23 cellular contexts compared by ENCODE assay signal in the genomic region with DNA sequence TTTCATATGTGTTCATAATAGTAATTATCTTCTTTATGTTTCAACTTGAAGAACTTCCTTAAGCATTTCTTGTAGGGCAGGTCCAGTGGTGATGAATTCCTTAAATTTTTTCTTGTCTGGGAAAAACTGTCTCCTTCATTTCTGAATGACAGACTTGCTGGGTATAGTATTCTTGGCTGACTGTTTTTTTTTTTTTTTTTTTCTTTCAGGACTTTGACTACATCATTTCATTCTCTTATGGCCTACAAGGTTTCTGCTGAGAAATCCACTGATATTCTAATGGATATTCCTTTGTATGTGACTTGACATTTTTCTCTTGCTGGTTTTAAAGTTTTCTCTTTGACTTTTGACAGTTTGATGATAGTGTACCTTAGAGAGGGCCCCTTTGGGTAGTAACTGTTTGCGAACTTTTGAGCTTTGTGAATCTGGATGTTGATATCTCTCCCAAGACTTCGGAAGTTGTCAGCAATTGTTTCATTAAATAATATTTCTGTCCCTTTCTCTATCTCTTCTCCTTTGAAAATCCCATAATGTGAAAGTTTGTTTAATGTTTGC. TPM values are rescaled to one million over a fixed set of nuclear protein-coding genes. Genes with fewer than 3 reads are reported as not detected.
DNase-seq lines count a peak whose midpoint lies in the region; FAIRE-seq and TF ChIP-seq lines count a peak whose summit lies in the region.
"Had no signal": no experiment of that assay in that cellular context is flagged by ENCODE, and none has a peak within 500 bp of the region (broad histone marks: within the 10 kb centered on the region; RNA-seq: fewer than 3 reads in every experiment).

No MANE protein-coding gene starts in this region.

- DNase-seq in HEK293T (ENCODE audit: extremely low spot score), result no peak
- no peak for DNase-seq in endodermal cell
- no peak for DNase-seq in CD1c-positive myeloid dendritic cell (ENCODE audit: extremely low spot score)
- no peak for DNase-seq in NCI-H82 treated with DMSO at 0.1 percent for 48 hours (lab: John Stamatoyannopoulos, UW; ENCODE audit: unreplicated experiment)
- no peak for DNase-seq in KG1 (lab: John Stamatoyannopoulos, UW)
- DNase-seq: 8988T; ACHN; BE2C; C1 segment of cervical spinal cord; Caco-2; Calu3; CD4-positive, alpha-beta T cell; CD8-positive, alpha-beta T cell; DMS79 treated with DMSO at 0.1 percent for 48 hours; GF-D8 had no signal

- no peak overlapping the region for H3K27ac ChIP-seq in HEK293 (ENCODE audit: extremely low read depth, low read depth, low read length)
- H3K27ac ChIP-seq in endodermal cell (ENCODE audit: low read depth, low read length), result no peak overlapping the region
- H3K27ac ChIP-seq: BLaER1 had no signal

- TF ChIP-seq CTCF in HEK293 (tag by site-specific recombination; IDR thresholded peaks at IDR 0.05) (no peak), endodermal cell (conservative IDR thresholded peaks at IDR 0.05) (no peak)

- FAIRE-seq in colon (lab: Jason Lieb, UNC), result peak; percentile 65
- FAIRE-seq: D721Med, G401.6, GM12891, GM19239 had no signal

- H3K27ac Mint-ChIP-seq in endodermal cell, result no peak overlapping the region
- H3K27ac Mint-ChIP-seq: CD14-positive monocyte; CD4-positive, alpha-beta T cell; CD8-positive, alpha-beta T cell had no signal

- H3K9ac ChIP-seq in endodermal cell (ENCODE audit: extremely low read depth, low read length, poor library complexity, severe bottlenecking), result no peak overlapping the region
- H3K9ac ChIP-seq: BLaER1 had no signal

- H3K4me1 ChIP-seq in HEK293 (ENCODE audit: control insufficient read depth, insufficient read depth, low read length), result no peaks in the 10 kb centered on the region
- H3K4me1 ChIP-seq in endodermal cell (ENCODE audit: control insufficient read depth, insufficient read depth, low read length), result no peaks in the 10 kb centered on the region
- H3K4me1 ChIP-seq: BE2C, BLaER1, Caco-2 had no signal

- H3K27me3 Mint-ChIP-seq in endodermal cell (ENCODE audit: insufficient read depth), result no peaks in the 10 kb centered on the region
- H3K27me3 Mint-ChIP-seq: CD4-positive, alpha-beta T cell had no signal

- no peaks in the 10 kb centered on the region for H3K4me1 Mint-ChIP-seq in endodermal cell
- H3K4me1 Mint-ChIP-seq: CD14-positive monocyte had no signal

- H3K4me3 Mint-ChIP-seq in endodermal cell, result no peak overlapping the region
- H3K4me3 Mint-ChIP-seq: CD14-positive monocyte; CD4-positive, alpha-beta T cell; CD8-positive, alpha-beta T cell had no signal

- H3K36me3 ChIP-seq in HEK293 (ENCODE audit: control insufficient read depth in 2 of 2, insufficient read depth in 1 of 2, low read length in 2 of 2) (no peaks in the 10 kb centered on the region), endodermal cell (ENCODE audit: control insufficient read depth, insufficient read depth, low read length) (peaks cover 50% of the 10 kb centered on the region)
- H3K36me3 ChIP-seq: BE2C, BLaER1 had no signal

- H3K9me3 Mint-ChIP-seq in endodermal cell, result peaks cover 79% of the 10 kb centered on the region
- H3K9me3 Mint-ChIP-seq: CD4-positive, alpha-beta T cell had no signal

- peaks cover 3% of the 10 kb centered on the region for H3K9me3 ChIP-seq in HEK293 (ENCODE audit: control insufficient read depth, insufficient read depth, low read depth, low read length)
- H3K9me3 ChIP-seq in endodermal cell (ENCODE audit: control insufficient read depth, low read length), result peaks cover 60% of the 10 kb centered on the region
- H3K9me3 ChIP-seq: BE2C, Caco-2 had no signal

- WGBS in endodermal cell (ENCODE audit: insufficient coverage in 1 of 2, insufficient read length in 1 of 2), 2 experiments, result 0% methylated on average over 1 of the region's 2 CpGs; no CpG with 5 or more reads in 1 of the 2 experiments

- CTCF ChIA-PET in HEK293 (lab: Yijun Ruan, JAX) (no interaction called here), HEK293T (lab: Yijun Ruan, JAX) (no interaction called here)

- no peaks in the 10 kb centered on the region for H3K27me3 ChIP-seq in endodermal cell (ENCODE audit: control insufficient read depth, insufficient read depth, low read length, poor library complexity, severe bottlenecking)
- H3K27me3 ChIP-seq: BE2C had no signal

- no peak overlapping the region for H3K4me3 ChIP-seq in HEK293 (ENCODE audit: low read depth, low read length)
- peak overlapping the region; percentile 65 for H3K4me3 ChIP-seq in endodermal cell (ENCODE audit: low read length)
- H3K4me3 ChIP-seq: BLaER1 had no signal

- POLR2A ChIA-PET in HEK293 (lab: Yijun Ruan, JAX) (no interaction called here), HEK293T (lab: Yijun Ruan, JAX) (no interaction called here)

- H3K36me3 Mint-ChIP-seq in endodermal cell (ENCODE audit: low read depth), result peaks cover 31% of the 10 kb centered on the region
- H3K36me3 Mint-ChIP-seq: CD14-positive monocyte; CD8-positive, alpha-beta T cell had no signal

TF ChIP-seq in HEK293, 187 proteins besides CTCF, POLR2A, EP300 and RAD21:
- TF ChIP-seq TRIM28 (IDR thresholded peaks at IDR 0.05; ENCODE audit: borderline replicate concordance, low read length), result peak; percentile 93
- TF ChIP-seq KLF10 (tag by site-specific recombination; IDR thresholded peaks at IDR 0.05), result no peak
- TF ChIP-seq ZNF791 (tag by site-specific recombination; IDR thresholded peaks at IDR 0.05), result peak; percentile 92
- TF ChIP-seq YY2 (tag by site-specific recombination; IDR thresholded peaks at IDR 0.05), result no peak
- TF ChIP-seq ZBTB48 (tag by site-specific recombination; IDR thresholded peaks at IDR 0.05), result no peak
- TF ChIP-seq SETDB1 (IDR thresholded peaks at IDR 0.05; ENCODE audit: insufficient read length, low read length), result peak; percentile 99
- TF ChIP-seq ZXDB (tag by site-specific recombination; IDR thresholded peaks at IDR 0.05), result no peak
- no peak for TF ChIP-seq ZNF239 (tag by site-specific recombination; IDR thresholded peaks at IDR 0.05)
- no peak for TF ChIP-seq ZNF169 (tag by site-specific recombination; IDR thresholded peaks at IDR 0.05)
- TF ChIP-seq ZNF423 (tag by site-specific recombination; IDR thresholded peaks at IDR 0.05), result no peak
- TF ChIP-seq ZNF529 (tag by site-specific recombination; IDR thresholded peaks at IDR 0.05; ENCODE audit: insufficient replicate concordance), result peak; percentile 18
- TF ChIP-seq GLIS2 (tag by site-specific recombination; IDR thresholded peaks at IDR 0.05), result no peak
- peak; percentile 28 for TF ChIP-seq ZNF510 (tag by site-specific recombination; IDR thresholded peaks at IDR 0.05; ENCODE audit: insufficient replicate concordance)

TF ChIP-seq in HEK293T, 16 proteins besides CTCF, POLR2A, EP300 and RAD21:
- peak; percentile 65 for TF ChIP-seq ZNF384 (IDR thresholded peaks at IDR 0.05)
- no peak for TF ChIP-seq CTBP1 (IDR thresholded peaks at IDR 0.05; ENCODE audit: borderline replicate concordance)

RNA-seq across cellular contexts. Expression of a gene that starts 54.2 kb away (rescaled TPM):
- 10 to 100 TPM; 59.0 to 70.6 TPM for total RNA-seq in endodermal cell
- 12.3 TPM for polyA plus RNA-seq in endodermal cell (2013, experiment 1 of 2)
- 15.9 TPM for polyA plus RNA-seq in endodermal cell (2013, experiment 2 of 2)
